Comparison of ENCODE assay signal across 8 cellular contexts in genomic region chr3:129249284-129250065, GRCh38. TPM values are rescaled to one million over a fixed set of nuclear protein-coding genes. Genes with fewer than 3 reads are reported as not detected.
A peak's percentile ranks its signal among the peaks of the same experiment; 100 is the strongest.
DNase-seq lines count a peak whose midpoint lies in the region; ATAC-seq and TF ChIP-seq lines count a peak whose summit lies in the region.

Gene COPG1 (plus strand): TSS chr3:129249606. CDS start chr3:129249710, 104 bp downstream.

- H3K4me1 ChIP-seq in BE2C = no peaks in the 10 kb centered on the region; the same call in 1 of the 2 replicates

- H3K4me3 ChIP-seq in BE2C (ENCODE audit: low read depth, low read length) (peak within 1 kb of the TSS; percentile 97), choroid plexus epithelial cell (ENCODE audit: low read depth, low read length) (peak within 1 kb of the TSS; percentile 80)

- peaks cover 25% of the 10 kb centered on the region for H3K36me3 ChIP-seq in BE2C

- peak; percentile 82 for ATAC-seq in HG03460 (IDR thresholded peaks at IDR 0.05; ENCODE audit: unreplicated experiment)

- H3K27me3 ChIP-seq in BE2C = no peaks in the 10 kb centered on the region

- peak; percentile 89 for DNase-seq in BE2C
- DNase-seq in GM19240 (ENCODE audit: insufficient read length, low spot score) = peak; percentile 97
- DNase-seq in NCI-H526 (lab: John Stamatoyannopoulos, UW) = peak; percentile 65 to 94
- peak; percentile 76 to 81 for DNase-seq in activated CD4-positive, alpha-beta T cell treated with anti-CD3 and anti-CD28 coated beads for 4 hours
- peak; percentile 88 for DNase-seq in choroid plexus epithelial cell (ENCODE audit: low read depth)
- peak; percentile 90 for DNase-seq in kidney tubule cell (ENCODE audit: low spot score)
- peak; percentile 73 to 75 for DNase-seq in stimulated activated CD4-positive, alpha-beta T cell treated with anti-CD3 and anti-CD28 coated beads, Interleukin-1b, Interleukin-23, amount 100 ng/mL, for 1 hour (ENCODE audit: low read depth in 2 of 2)

- H3K9me3 ChIP-seq in BE2C = no peaks in the 10 kb centered on the region

- TF ChIP-seq CTCF in BE2C (IDR thresholded peaks at IDR 0.05; ENCODE audit: low read depth, low read length) (no peak), choroid plexus epithelial cell (conservative IDR thresholded peaks at IDR 0.05; ENCODE audit: low read depth, low read length) (no peak)

RNA-seq across cellular contexts. Expression of gene COPG1, which starts in this region (rescaled TPM):
- 137 TPM for polyA plus RNA-seq in BE2C (2012; ENCODE audit: insufficient read depth, insufficient read length, low read depth)

Comparison
In these comparisons a context has a peak if more than half of its experiments do, and no peak if none do; other contexts are left out.
1. Peak in every context shown above with its lines: DNase-seq, ATAC-seq and H3K4me3 ChIP-seq.